In genomic region chr2:180753809-180754761, GRCh38 we compare ENCODE assay signal across 18 cellular contexts.
DNase-seq lines count a peak whose midpoint lies in the region; FAIRE-seq and TF ChIP-seq lines count a peak whose summit lies in the region.
"Had no signal": no experiment of that assay in that cellular context is flagged by ENCODE, and none has a peak within 500 bp of the region (broad histone marks: within the 10 kb centered on the region; RNA-seq: fewer than 3 reads in every experiment).

No MANE protein-coding gene starts in this region.

- no peak overlapping the region for H3K4me2 ChIP-seq in fibroblast of lung (ENCODE audit: extremely low read depth, insufficient read depth, low read length)

- CTCF ChIA-PET in activated naive CD4-positive, alpha-beta T cell treated with anti-CD3 and anti-CD28 coated beads, Interleukin-2, amount 10 ng/mL, durations not matched to agents 7 days and 5 days (lab: Charles Lee), result interaction anchor here (0.7 kb wide), 1 partner anchor 13 kb away, joined by 4 read pairs; no protein-coding TSS in a partner anchor

- H2AFZ ChIP-seq in fibroblast of lung (ENCODE audit: low read length), result peak overlapping the region; percentile 35

- no peak for FAIRE-seq in GM12891 (lab: Jason Lieb, UNC)
- FAIRE-seq: D721Med, islet of Langerhans, pancreas had no signal

- H3K4me3 ChIP-seq in fibroblast of lung (replicated peaks in 1 of 4; ENCODE audit: control extremely low read depth in 1 of 4, insufficient read depth in 1 of 4, low read depth in 3 of 4, low read length in 4 of 4), result no peak overlapping the region
- H3K4me3 ChIP-seq: cardiac muscle cell, pancreas, SK-N-MC had no signal

- H3K27me3 ChIP-seq in fibroblast of lung (ENCODE audit: control insufficient read depth, insufficient read depth, low read length), result no peaks in the 10 kb centered on the region
- H3K27me3 ChIP-seq: cardiac muscle cell, pancreas had no signal

- H3K27me3 Mint-ChIP-seq in activated naive CD4-positive, alpha-beta T cell treated with anti-CD3 and anti-CD28 coated beads, Interleukin-2, amount 10 ng/mL, durations not matched to agents 7 days and 5 days, result no peaks in the 10 kb centered on the region

- DNase-seq in ACHN (peak; percentile 10), HS-5 (ENCODE audit: low read depth) (peak; percentile 59), RKO (ENCODE audit: low spot score) (peak; percentile 22), fibroblast of lung (ENCODE audit: low read depth in 2 of 2) (peak; percentile 53 to 65), HK-2 (ENCODE audit: unreplicated experiment) (no peak), GM12891 (ENCODE audit: insufficient read length, low spot score) (no peak)
- no peak for DNase-seq in activated CD4-positive, alpha-beta T cell treated with anti-CD3 and anti-CD28 coated beads for 1 hour
- no peak for DNase-seq in activated naive CD4-positive, alpha-beta T cell treated with anti-CD3 and anti-CD28 coated beads, Interleukin-2, amount 10 ng/mL, durations not matched to agents 7 days and 5 days
- DNase-seq: effector memory CD4-positive, alpha-beta T cell; NCI-H2081 treated with DMSO at 0.1 percent for 48 hours; NCI-H748 treated with DMSO at 0.1 percent for 48 hours; pancreas; stimulated activated CD4-positive, alpha-beta T cell treated with anti-CD3 and anti-CD28 coated beads, Interleukin-12 subunit alpha, Interleukin-12 subunit beta, amount 100 ng/mL, for 4 hours; WERI-Rb-1 had no signal

- no peak for TF ChIP-seq CTCF in fibroblast of lung (conservative IDR thresholded peaks at IDR 0.05 in 1 of 2, IDR thresholded peaks at IDR 0.05 in 1 of 2; ENCODE audit: low read depth in 1 of 2, low read length in 2 of 2)

- TF ChIP-seq POLR2A in GM12891 (IDR thresholded peaks at IDR 0.05; ENCODE audit: low read depth, low read length), result no peak

- H3K27ac Mint-ChIP-seq in activated naive CD4-positive, alpha-beta T cell treated with anti-CD3 and anti-CD28 coated beads, Interleukin-2, amount 10 ng/mL, durations not matched to agents 7 days and 5 days, result no peak overlapping the region

- H3K27ac ChIP-seq in fibroblast of lung (ENCODE audit: insufficient read depth, low read length), result no peak overlapping the region
- H3K27ac ChIP-seq: cardiac muscle cell, pancreas, SK-N-MC, WERI-Rb-1 had no signal

- H3K4me3 Mint-ChIP-seq in activated naive CD4-positive, alpha-beta T cell treated with anti-CD3 and anti-CD28 coated beads, Interleukin-2, amount 10 ng/mL, durations not matched to agents 7 days and 5 days, result no peak overlapping the region

- peaks cover 2% of the 10 kb centered on the region for H3K4me1 ChIP-seq in fibroblast of lung (ENCODE audit: control insufficient read depth, extremely low read depth, insufficient read depth, low read length)
- H3K4me1 ChIP-seq: pancreas had no signal

- H3K9ac ChIP-seq in fibroblast of lung (ENCODE audit: insufficient read depth, low read length), result no peak overlapping the region

- no peaks in the 10 kb centered on the region for H4K20me1 ChIP-seq in fibroblast of lung (ENCODE audit: control insufficient read depth, extremely low read depth, insufficient read depth, low read length)

- no peaks in the 10 kb centered on the region for H3K36me3 Mint-ChIP-seq in activated naive CD4-positive, alpha-beta T cell treated with anti-CD3 and anti-CD28 coated beads, Interleukin-2, amount 10 ng/mL, durations not matched to agents 7 days and 5 days

- H3K36me3 ChIP-seq in fibroblast of lung (ENCODE audit: control insufficient read depth, insufficient read depth, low read length), result no peaks in the 10 kb centered on the region
- H3K36me3 ChIP-seq: cardiac muscle cell, pancreas, WERI-Rb-1 had no signal

- in situ Hi-C loops in ACHN (cut with HindIII; ENCODE audit: low pct_ligation_motif_present, low pct_unique_long_range_greater_than_20kb, low sequenced_read_pairs), result no loop called here

- H3K79me2 ChIP-seq in fibroblast of lung (ENCODE audit: control insufficient read depth, insufficient read depth, low read length), result no peaks in the 10 kb centered on the region

- no peaks in the 10 kb centered on the region for H3K9me3 ChIP-seq in fibroblast of lung (ENCODE audit: control insufficient read depth, insufficient read depth, low read depth, low read length)
- H3K9me3 ChIP-seq: pancreas had no signal

- H3K9me3 Mint-ChIP-seq in activated naive CD4-positive, alpha-beta T cell treated with anti-CD3 and anti-CD28 coated beads, Interleukin-2, amount 10 ng/mL, durations not matched to agents 7 days and 5 days, result no peaks in the 10 kb centered on the region

- H3K4me1 Mint-ChIP-seq in activated naive CD4-positive, alpha-beta T cell treated with anti-CD3 and anti-CD28 coated beads, Interleukin-2, amount 10 ng/mL, durations not matched to agents 7 days and 5 days, result no peaks in the 10 kb centered on the region

TF ChIP-seq in GM12891, 5 proteins besides CTCF, POLR2A, EP300 and RAD21:
- no peak for TF ChIP-seq PAX5 (IDR thresholded peaks at IDR 0.05; ENCODE audit: insufficient read depth, low read length, severe bottlenecking)
- TF ChIP-seq TAF1 (IDR thresholded peaks at IDR 0.05; ENCODE audit: low read depth, low read length), result no peak
- TF ChIP-seq SPI1 (IDR thresholded peaks at IDR 0.05; ENCODE audit: low read depth, low read length), result no peak
- no peak for TF ChIP-seq POU2F2 (IDR thresholded peaks at IDR 0.05; ENCODE audit: low read depth, low read length)
- no peak for TF ChIP-seq POLR2AphosphoS5 (IDR thresholded peaks at IDR 0.05; ENCODE audit: low read depth, low read length)

Comparison
In these comparisons a context has a peak if more than half of its experiments do, and no peak if none do; other contexts are left out.
1. DNase-seq: peak in ACHN (single experiment), HS-5 (single experiment), RKO (single experiment) and fibroblast of lung (2 of 2); none in HK-2 (single experiment), activated CD4-positive, alpha-beta T cell treated with anti-CD3 and anti-CD28 coated beads for 1 hour (single experiment), activated naive CD4-positive, alpha-beta T cell treated with anti-CD3 and anti-CD28 coated beads, Interleukin-2, amount 10 ng/mL, durations not matched to agents 7 days and 5 days (single experiment) and GM12891 (single experiment).